In genomic region chr20:3661060-3661820, GRCh38 we compare ENCODE assay signal across 24 cellular contexts. TPM values are rescaled to one million over a fixed set of nuclear protein-coding genes. Genes with fewer than 3 reads are reported as not detected.
A peak's percentile ranks its signal among the peaks of the same experiment; 100 is the strongest.
DNase-seq lines count a peak whose midpoint lies in the region; ATAC-seq, FAIRE-seq and TF ChIP-seq lines count a peak whose summit lies in the region.
"Had no signal": no experiment of that assay in that cellular context is flagged by ENCODE, and none has a peak within 500 bp of the region (broad histone marks: within the 10 kb centered on the region; RNA-seq: fewer than 3 reads in every experiment).

No MANE protein-coding gene starts in this region.

- in situ Hi-C loops in GM23248 (cut with MboI), result no loop called here

- H3K79me1 ChIP-seq in H1 (ENCODE audit: low read depth, low read length), result no peaks in the 10 kb centered on the region

- no peak overlapping the region for H4K91ac ChIP-seq in H1 (replicated peaks; ENCODE audit: insufficient read length, low read length)

- no peak for TF ChIP-seq EP300 in H1 (IDR thresholded peaks at IDR 0.05; ENCODE audit: borderline replicate concordance in 1 of 2, low read depth in 2 of 2, low read length in 2 of 2)

- 0 out of 2 replicates have a peak overlapping the region, but pooled peaks have one; percentile 19 for H4K8ac ChIP-seq in H1 (ENCODE audit: extremely low read depth, insufficient read depth, low read length)

- H3K4me2 ChIP-seq in GM23248 (ENCODE audit: unreplicated experiment) (no peak overlapping the region), H1 (ENCODE audit: insufficient read depth in 1 of 2, low read depth in 2 of 2, low read length in 2 of 2) (no peak overlapping the region; a peak in 1 of 4 replicates), osteoblast (ENCODE audit: insufficient read depth, low read length) (no peak overlapping the region)

- H3K79me2 ChIP-seq in GM23248 (ENCODE audit: insufficient read depth), result no peaks in the 10 kb centered on the region
- H3K79me2 ChIP-seq in H1 (ENCODE audit: control insufficient read depth in 1 of 2, insufficient read depth in 2 of 2, low read length in 2 of 2), result no peaks in the 10 kb centered on the region
- no peaks in the 10 kb centered on the region for H3K79me2 ChIP-seq in osteoblast (ENCODE audit: insufficient read depth, low read length)

- peaks cover 17% of the 10 kb centered on the region for H3K36me3 Mint-ChIP-seq in effector memory CD8-positive, alpha-beta T cell (ENCODE audit: insufficient read depth)
- no peaks in the 10 kb centered on the region for H3K36me3 Mint-ChIP-seq in activated naive CD8-positive, alpha-beta T cell treated with anti-CD3 and anti-CD28 coated beads for 36 hours
- H3K36me3 Mint-ChIP-seq: activated naive CD8-positive, alpha-beta T cell treated with anti-CD3 and anti-CD28 coated beads, Interleukin-2, amount 10 ng/mL, durations not matched to agents 7 days and 5 days; IgD-negative memory B cell had no signal

- H2BK12ac ChIP-seq in H1 (ENCODE audit: low read depth, low read length), result no peak overlapping the region

- H2AK5ac ChIP-seq in H1 (ENCODE audit: low read depth, low read length), result no peak overlapping the region

- TF ChIP-seq RAD21 in H1 (IDR thresholded peaks at IDR 0.05 in 1 of 2, conservative IDR thresholded peaks at IDR 0.05 in 1 of 2; ENCODE audit: low read depth in 2 of 2, low read length in 2 of 2), result no peak

- H3K56ac ChIP-seq in H1 (replicated peaks; ENCODE audit: insufficient read length, low read depth, low read length), result no peak overlapping the region

- H3K9ac ChIP-seq in GM23248 (no peak overlapping the region), H1 (replicated peaks in 1 of 4; ENCODE audit: extremely low read depth in 1 of 4, low read depth in 3 of 4, low read length in 3 of 4) (no peak overlapping the region)

- H3K4me1 ChIP-seq in GM23248 (ENCODE audit: insufficient read depth) (no peaks in the 10 kb centered on the region), H1 (replicated peaks in 1 of 4; ENCODE audit: control insufficient read depth in 3 of 4, insufficient read depth in 4 of 4, low read length in 3 of 4) (peaks cover 0 to 4% (median 0%) of the 10 kb centered on the region in 4 experiments; a peak in 3 of 7 replicates), osteoblast (ENCODE audit: insufficient read depth, low read length) (no peaks in the 10 kb centered on the region)
- H3K4me1 ChIP-seq: HAP-1 had no signal

- H3K36me3 ChIP-seq in GM23248 (ENCODE audit: low read depth), result no peaks in the 10 kb centered on the region
- peaks cover 0 to 5% (median 0%) of the 10 kb centered on the region in 4 experiments; a peak in 1 of 8 replicates for H3K36me3 ChIP-seq in H1 (ENCODE audit: control insufficient read depth in 2 of 4, insufficient read depth in 4 of 4, low read length in 3 of 4)
- H3K36me3 ChIP-seq in osteoblast (ENCODE audit: insufficient read depth, low read length), result no peaks in the 10 kb centered on the region
- H3K36me3 ChIP-seq: HAP-1, thoracic aorta had no signal

- H3K23me2 ChIP-seq in H1 (ENCODE audit: low read depth, low read length), result peaks cover 2% of the 10 kb centered on the region; the same call in 1 of the 2 replicates

- CTCF ChIA-PET in H1 (lab: Charles Lee; ENCODE audit: partially characterized antibody), result interaction anchor here (1.0 to 5.3 kb wide), 6 partner anchors 10 to 99 kb away, joined by 3 to 28 read pairs (median 4); no protein-coding TSS in a partner anchor

- H2BK120ac ChIP-seq in H1 (replicated peaks; ENCODE audit: low read depth, low read length), result no peak overlapping the region

- H3K4me3 Mint-ChIP-seq in effector memory CD8-positive, alpha-beta T cell, result peak overlapping the region in 1 of 2 donors; percentile 67
- no peak overlapping the region for H3K4me3 Mint-ChIP-seq in activated naive CD8-positive, alpha-beta T cell treated with anti-CD3 and anti-CD28 coated beads for 36 hours
- H3K4me3 Mint-ChIP-seq: activated naive CD8-positive, alpha-beta T cell treated with anti-CD3 and anti-CD28 coated beads, Interleukin-2, amount 10 ng/mL, durations not matched to agents 7 days and 5 days; IgD-negative memory B cell had no signal

- no peak overlapping the region for H3K4ac ChIP-seq in H1 (replicated peaks; ENCODE audit: insufficient read length, low read depth, low read length)

- H4K20me1 ChIP-seq in GM23248 (ENCODE audit: insufficient read depth), result no peaks in the 10 kb centered on the region
- H4K20me1 ChIP-seq in H1 (replicated peaks in 1 of 2; ENCODE audit: control insufficient read depth in 1 of 2, insufficient read depth in 2 of 2, low read length in 2 of 2), result peaks cover 0 to 2% of the 10 kb centered on the region in 2 experiments
- no peaks in the 10 kb centered on the region for H4K20me1 ChIP-seq in osteoblast (ENCODE audit: insufficient read depth, low read length)

- H3K27ac ChIP-seq in GM23248 (no peak overlapping the region), H1 (ENCODE audit: low read depth, low read length) (no peak overlapping the region), osteoblast (ENCODE audit: low read depth, low read length) (no peak overlapping the region)
- H3K27ac ChIP-seq: 22Rv1, thoracic aorta had no signal

- H3K27me3 ChIP-seq in GM23248 (replicated peaks; ENCODE audit: insufficient read depth) (peaks cover 31% of the 10 kb centered on the region), H1 (replicated peaks in 1 of 4; ENCODE audit: control insufficient read depth in 3 of 4, extremely low read depth in 1 of 4, insufficient read depth in 3 of 4, low read length in 3 of 4) (peaks cover 0 to 2% (median 0%) of the 10 kb centered on the region in 4 experiments; a peak in 1 of 7 replicates), osteoblast (ENCODE audit: insufficient read depth, low read length) (peaks cover 29% of the 10 kb centered on the region)

- no peak overlapping the region for H2BK20ac ChIP-seq in H1 (ENCODE audit: low read length)

- no peak for TF ChIP-seq POLR2A in H1 (IDR thresholded peaks at IDR 0.05; ENCODE audit: control extremely low read depth in 1 of 2, low read depth in 2 of 2, low read length in 2 of 2)

- 13 to 14% methylated on average over 38 to 50 of the region's 60 CpGs for WGBS in GM23248 (ENCODE audit: low coverage in 1 of 2, low lambda C conversion rate in 2 of 2, missing lambda C conversion rate in 2 of 2), 2 experiments
- WGBS in H1 (ENCODE audit: extremely low coverage in 1 of 2, insufficient coverage in 1 of 2, insufficient read length in 1 of 2, insufficient replicate concordance in 2 of 2, low coverage in 1 of 2, low lambda C conversion rate in 2 of 2, missing lambda C conversion rate in 1 of 2), 2 experiments, result 93% methylated on average over 41 of the region's 60 CpGs; no CpG with 5 or more reads in 1 of the 2 experiments

- H3K27ac Mint-ChIP-seq in effector memory CD8-positive, alpha-beta T cell, result no peak overlapping the region
- no peak overlapping the region for H3K27ac Mint-ChIP-seq in activated naive CD8-positive, alpha-beta T cell treated with anti-CD3 and anti-CD28 coated beads for 36 hours
- H3K27ac Mint-ChIP-seq: activated naive CD8-positive, alpha-beta T cell treated with anti-CD3 and anti-CD28 coated beads, Interleukin-2, amount 10 ng/mL, durations not matched to agents 7 days and 5 days; IgD-negative memory B cell had no signal

- FAIRE-seq in H1 (lab: Jason Lieb, UNC), result no peak

- POLR2A ChIA-PET in H1 (lab: Charles Lee; ENCODE audit: partially characterized antibody), result no interaction called here

- peaks cover 16 to 46% of the 10 kb centered on the region in 2 donors for H3K4me1 Mint-ChIP-seq in effector memory CD8-positive, alpha-beta T cell (ENCODE audit: low read depth in 2 of 2)
- peaks cover 16% of the 10 kb centered on the region for H3K4me1 Mint-ChIP-seq in activated naive CD8-positive, alpha-beta T cell treated with anti-CD3 and anti-CD28 coated beads for 36 hours

- H4K5ac ChIP-seq in H1 (ENCODE audit: insufficient read length, low read depth, low read length), result no peak overlapping the region

- DNase-seq in DMS 273 (lab: John Stamatoyannopoulos, UW; ENCODE audit: unreplicated experiment) (peak; percentile 69), DMS 273 treated with DMSO at 0.1 percent for 48 hours (lab: John Stamatoyannopoulos, UW) (no peak), GM23248 (peak; percentile 14), H1 (ENCODE audit: low read depth in 1 of 2, low spot score in 2 of 2) (no peak), osteoblast (ENCODE audit: insufficient read length, low spot score, missing footprints) (peak; percentile 79)
- no peak for DNase-seq in effector memory CD8-positive, alpha-beta T cell
- no peak for DNase-seq in activated naive CD8-positive, alpha-beta T cell treated with anti-CD3 and anti-CD28 coated beads for 36 hours
- DNase-seq: EL; MV-4-11; NCI-H2081 treated with DMSO at 0.1 percent for 48 hours; NCI-H82; RPMI8226; stimulated activated CD4-positive, alpha-beta T cell treated with anti-CD3 and anti-CD28 coated beads, Interleukin-2, amount 100 ng/mL, for 24 hours; T-helper 2 cell had no signal

- no peak overlapping the region for H3K14ac ChIP-seq in H1 (ENCODE audit: insufficient read length)

- H3K9me2 ChIP-seq in GM23248 (ENCODE audit: insufficient read depth), result no peaks in the 10 kb centered on the region

- no peak overlapping the region for H2BK15ac ChIP-seq in H1 (ENCODE audit: low read length)

- H3K4me3 ChIP-seq in GM23248 (peak overlapping the region; percentile 21; the same call in 1 of the 2 replicates), H1 (ENCODE audit: extremely low read depth in 1 of 4, insufficient read depth in 2 of 4, low read depth in 3 of 4, low read length in 4 of 4) (no peak overlapping the region), osteoblast (ENCODE audit: insufficient read depth, low read length) (no peak overlapping the region)
- H3K4me3 ChIP-seq: HAP-1, thoracic aorta had no signal

- peaks cover 48 to 72% of the 10 kb centered on the region in 2 donors for H3K27me3 Mint-ChIP-seq in effector memory CD8-positive, alpha-beta T cell
- H3K27me3 Mint-ChIP-seq in activated naive CD8-positive, alpha-beta T cell treated with anti-CD3 and anti-CD28 coated beads for 36 hours, result peaks cover 57% of the 10 kb centered on the region

- H2BK5ac ChIP-seq in H1 (ENCODE audit: low read depth, low read length), result no peak overlapping the region

- no peak for ATAC-seq in effector memory CD8-positive, alpha-beta T cell (replicated peaks)
- ATAC-seq in HG02678 (IDR thresholded peaks at IDR 0.05; ENCODE audit: unreplicated experiment), result no peak
- ATAC-seq: activated CD4-positive, CD25-positive, alpha-beta regulatory T cell treated with anti-CD3 and anti-CD28 coated beads, Interleukin-2, amount 50 U/mL, for 24 hours had no signal

- H3K9me3 Mint-ChIP-seq in effector memory CD8-positive, alpha-beta T cell, result no peaks in the 10 kb centered on the region
- no peaks in the 10 kb centered on the region for H3K9me3 Mint-ChIP-seq in activated naive CD8-positive, alpha-beta T cell treated with anti-CD3 and anti-CD28 coated beads for 36 hours
- H3K9me3 Mint-ChIP-seq: activated naive CD8-positive, alpha-beta T cell treated with anti-CD3 and anti-CD28 coated beads, Interleukin-2, amount 10 ng/mL, durations not matched to agents 7 days and 5 days; IgD-negative memory B cell had no signal

- H3K9me3 ChIP-seq in GM23248 (ENCODE audit: low read depth) (no peaks in the 10 kb centered on the region), H1 (ENCODE audit: insufficient read depth in 2 of 2, low read depth in 1 of 2, low read length in 1 of 2) (peaks cover 0 to 17% of the 10 kb centered on the region in 2 experiments; a peak in 2 of 4 replicates), osteoblast (ENCODE audit: low read depth, low read length) (no peaks in the 10 kb centered on the region)
- H3K9me3 ChIP-seq: HAP-1, thoracic aorta had no signal

- 0 out of 2 replicates have a peak, but pooled peaks cover 4% of the 10 kb centered on the region for H3F3A ChIP-seq in GM23248 (ENCODE audit: insufficient read depth)

- H3K18ac ChIP-seq in H1 (ENCODE audit: extremely low read depth, low read length), result no peak overlapping the region

- TF ChIP-seq CTCF in H1 (IDR thresholded peaks at IDR 0.05; ENCODE audit: control extremely low read depth in 1 of 3, insufficient read depth in 1 of 3, low read depth in 1 of 3, low read length in 3 of 3) (no peak), osteoblast (IDR thresholded peaks at IDR 0.05; ENCODE audit: extremely low read depth, low read depth, low read length) (no peak)

- H2AFZ ChIP-seq in GM23248 (no peak overlapping the region), H1 (ENCODE audit: low read length) (no peak overlapping the region), osteoblast (ENCODE audit: low read length) (no peak overlapping the region)

- H3K23ac ChIP-seq in H1 (ENCODE audit: insufficient read length), result no peak overlapping the region

RNA-seq across cellular contexts. Expression of gene GFRA4, which starts 2.0 kb away (rescaled TPM):
- total RNA-seq in GM23248 (2014; rRNA removed; shearing (Covaris generic)), result not detected in 2 replicates
- polyA plus RNA-seq in GM23248 (2016; fragmentation: Nextera tagmentation; extraction: Ambion mirVana), result not detected in 2 replicates
- not detected in 2 replicates for total RNA-seq in H1 (2021; fragmentation: NEBNext Ultra II Directional; extraction: Animal tissue kit (Norgen Biotek cat#: 25700))
- 0.05 TPM in 1 of 2 replicates, not detected in the other for polyA plus RNA-seq in H1 (2011; rRNA removed)
- not detected for polyA plus RNA-seq in H1 (2011; cell fraction: cytosol; rRNA removed)
- polyA plus RNA-seq in H1 (2011; cell fraction: nucleus; rRNA removed), result 0.13 TPM
- not detected in 4 replicates for polyA plus RNA-seq in H1 (2012, experiment 1 of 2)
- not detected for polyA plus RNA-seq in H1 (2012, experiment 2 of 2)
- polyA plus RNA-seq in H1 (2013, experiment 1 of 2), result not detected
- polyA plus RNA-seq in H1 (2013, experiment 2 of 2), result not detected
- polyA minus RNA-seq in H1 (2011; rRNA and poly(A)+ RNA removed), result not detected in 2 replicates
- polyA minus RNA-seq in H1 (2011; cell fraction: cytosol; rRNA and poly(A)+ RNA removed), result not detected
- polyA minus RNA-seq in H1 (2011; cell fraction: nucleus; rRNA and poly(A)+ RNA removed), result not detected
- total RNA-seq in osteoblast, result not detected in 2 replicates
- total RNA-seq in activated naive CD8-positive, alpha-beta T cell treated with anti-CD3 and anti-CD28 coated beads for 36 hours, result not detected
- total RNA-seq: activated naive CD8-positive, alpha-beta T cell treated with anti-CD3 and anti-CD28 coated beads, Interleukin-2, amount 10 ng/mL, durations not matched to agents 7 days and 5 days; fibroblast of villous mesenchyme; lung microvascular endothelial cell; right cardiac atrium; thoracic aorta had no signal
- polyA plus RNA-seq: IgD-negative memory B cell, right cardiac atrium had no signal

RNA-seq across cellular contexts. Expression of gene ADAM33, which starts 20.6 kb away (rescaled TPM):
- total RNA-seq in GM23248 (2014; rRNA removed; shearing (Covaris generic)), result 53.1 and 57.9 TPM in 2 replicates
- polyA plus RNA-seq in GM23248 (2016; fragmentation: Nextera tagmentation; extraction: Ambion mirVana) (17.4 and 22.6 TPM in 2 replicates), H1 (2011; rRNA removed) (4.2 and 7.0 TPM in 2 replicates)
- 5.7 and 6.0 TPM in 2 replicates for total RNA-seq in H1 (2021; fragmentation: NEBNext Ultra II Directional; extraction: Animal tissue kit (Norgen Biotek cat#: 25700))
- 5.8 TPM for polyA plus RNA-seq in H1 (2011; cell fraction: cytosol; rRNA removed)
- polyA plus RNA-seq in H1 (2011; cell fraction: nucleus; rRNA removed), result 49.2 TPM
- polyA plus RNA-seq in H1 (2012, experiment 1 of 2), result 4.7 to 8.5 TPM (median 6.9 TPM) in 4 replicates
- polyA plus RNA-seq in H1 (2012, experiment 2 of 2), result 3.2 TPM
- polyA plus RNA-seq in H1 (2013, experiment 1 of 2), result 4.5 TPM
- 4.1 TPM for polyA plus RNA-seq in H1 (2013, experiment 2 of 2)
- polyA minus RNA-seq in H1 (2011; rRNA and poly(A)+ RNA removed), result 1.6 and 2.3 TPM in 2 replicates
- 1.6 TPM for polyA minus RNA-seq in H1 (2011; cell fraction: cytosol; rRNA and poly(A)+ RNA removed)
- 10.8 TPM for polyA minus RNA-seq in H1 (2011; cell fraction: nucleus; rRNA and poly(A)+ RNA removed)
- total RNA-seq in osteoblast, result 3.5 and 11.2 TPM in 2 replicates
- not detected for total RNA-seq in activated naive CD8-positive, alpha-beta T cell treated with anti-CD3 and anti-CD28 coated beads for 36 hours
- total RNA-seq: activated naive CD8-positive, alpha-beta T cell treated with anti-CD3 and anti-CD28 coated beads, Interleukin-2, amount 10 ng/mL, durations not matched to agents 7 days and 5 days had no signal
- polyA plus RNA-seq: IgD-negative memory B cell had no signal

RNA-seq across cellular contexts. Expression of gene SIGLEC1, which starts 51.2 kb away (rescaled TPM):
- not detected in 2 replicates for total RNA-seq in GM23248 (2014; rRNA removed; shearing (Covaris generic))
- polyA plus RNA-seq in GM23248 (2016; fragmentation: Nextera tagmentation; extraction: Ambion mirVana) (not detected in 2 replicates), H1 (2011; rRNA removed) (0.02 TPM in 2 replicates)
- total RNA-seq in H1 (2021; fragmentation: NEBNext Ultra II Directional; extraction: Animal tissue kit (Norgen Biotek cat#: 25700)), result not detected in 2 replicates
- not detected for polyA plus RNA-seq in H1 (2011; cell fraction: cytosol; rRNA removed)
- 0.04 TPM for polyA plus RNA-seq in H1 (2011; cell fraction: nucleus; rRNA removed)
- not detected in 4 replicates for polyA plus RNA-seq in H1 (2012, experiment 1 of 2)
- not detected for polyA plus RNA-seq in H1 (2012, experiment 2 of 2)
- not detected for polyA plus RNA-seq in H1 (2013, experiment 1 of 2)
- polyA plus RNA-seq in H1 (2013, experiment 2 of 2), result not detected
- not detected in 2 replicates for polyA minus RNA-seq in H1 (2011; rRNA and poly(A)+ RNA removed)
- polyA minus RNA-seq in H1 (2011; cell fraction: cytosol; rRNA and poly(A)+ RNA removed), result not detected
- not detected for polyA minus RNA-seq in H1 (2011; cell fraction: nucleus; rRNA and poly(A)+ RNA removed)
- total RNA-seq in osteoblast, result under 0.01 TPM in 1 of 2 replicates, not detected in the other
- not detected for total RNA-seq in activated naive CD8-positive, alpha-beta T cell treated with anti-CD3 and anti-CD28 coated beads for 36 hours
- total RNA-seq: fibroblast of villous mesenchyme, lung microvascular endothelial cell had no signal
- polyA plus RNA-seq: IgD-negative memory B cell had no signal

Comparison
In these comparisons a context has a peak if more than half of its experiments do, and no peak if none do; other contexts are left out.
1. DNase-seq: peak in DMS 273 (single experiment), GM23248 (single experiment) and osteoblast (single experiment); none in DMS 273 treated with DMSO at 0.1 percent for 48 hours (single experiment), H1 (0 of 2), effector memory CD8-positive, alpha-beta T cell (0 of 3) and activated naive CD8-positive, alpha-beta T cell treated with anti-CD3 and anti-CD28 coated beads for 36 hours (single experiment).